In genomic region chr19:29714953-29715694, GRCh38 we compare ENCODE assay signal across 1 cellular context.
TF ChIP-seq lines count a peak whose summit lies in the region.

C19orf12 (minus strand) TSS chr19:29715261; CDS start chr19:29708413, 6,848 bp downstream.

TF ChIP-seq in SK-N-SH, 30 proteins besides CTCF, POLR2A, EP300 and RAD21 (continued from another document):
- no peak for TF ChIP-seq PBX3 (IDR thresholded peaks at IDR 0.05)
- TF ChIP-seq MXI1 (IDR thresholded peaks at IDR 0.05; ENCODE audit: low read depth, low read length) = peak; percentile 93
- peak; percentile 69 for TF ChIP-seq GABPA (IDR thresholded peaks at IDR 0.05; ENCODE audit: low read depth)
